1 cellular context compared by ENCODE assay signal in genomic region chr14:102733326-102733725, GRCh38.
A peak's percentile ranks its signal among the peaks of the same experiment; 100 is the strongest.
TF ChIP-seq lines count a peak whose summit lies in the region.

No MANE protein-coding gene starts in this region.

TF ChIP-seq in K562, 482 proteins besides CTCF, POLR2A, EP300 and RAD21:
- TF ChIP-seq ARHGAP35 (IDR thresholded peaks at IDR 0.05; ENCODE audit: partially characterized antibody) (no peak), ZNF431 (CRISPR knock-in tag; IDR thresholded peaks at IDR 0.05) (no peak), POLR2G (IDR thresholded peaks at IDR 0.05; ENCODE audit: low read depth, low read length) (0 out of 2 replicates have a peak, but pooled peaks have one; percentile 25), ZNF707 (CRISPR knock-in tag; conservative IDR thresholded peaks at IDR 0.05) (no peak)
- TF ChIP-seq, protein P1, sequence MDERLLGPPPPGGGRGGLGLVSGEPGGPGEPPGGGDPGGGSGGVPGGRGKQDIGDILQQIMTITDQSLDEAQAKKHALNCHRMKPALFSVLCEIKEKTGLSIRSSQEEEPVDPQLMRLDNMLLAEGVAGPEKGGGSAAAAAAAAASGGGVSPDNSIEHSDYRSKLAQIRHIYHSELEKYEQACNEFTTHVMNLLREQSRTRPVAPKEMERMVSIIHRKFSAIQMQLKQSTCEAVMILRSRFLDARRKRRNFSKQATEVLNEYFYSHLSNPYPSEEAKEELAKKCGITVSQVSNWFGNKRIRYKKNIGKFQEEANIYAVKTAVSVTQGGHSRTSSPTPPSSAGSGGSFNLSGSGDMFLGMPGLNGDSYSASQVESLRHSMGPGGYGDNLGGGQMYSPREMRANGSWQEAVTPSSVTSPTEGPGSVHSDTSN (CRISPR knock-in tag; IDR thresholded peaks at IDR 0.05; ENCODE audit: low read depth): no peak
- TF ChIP-seq, protein P1 (tag; conservative IDR thresholded peaks at IDR 0.05; ENCODE audit: low read depth): no peak
- TF ChIP-seq, protein P2, sequence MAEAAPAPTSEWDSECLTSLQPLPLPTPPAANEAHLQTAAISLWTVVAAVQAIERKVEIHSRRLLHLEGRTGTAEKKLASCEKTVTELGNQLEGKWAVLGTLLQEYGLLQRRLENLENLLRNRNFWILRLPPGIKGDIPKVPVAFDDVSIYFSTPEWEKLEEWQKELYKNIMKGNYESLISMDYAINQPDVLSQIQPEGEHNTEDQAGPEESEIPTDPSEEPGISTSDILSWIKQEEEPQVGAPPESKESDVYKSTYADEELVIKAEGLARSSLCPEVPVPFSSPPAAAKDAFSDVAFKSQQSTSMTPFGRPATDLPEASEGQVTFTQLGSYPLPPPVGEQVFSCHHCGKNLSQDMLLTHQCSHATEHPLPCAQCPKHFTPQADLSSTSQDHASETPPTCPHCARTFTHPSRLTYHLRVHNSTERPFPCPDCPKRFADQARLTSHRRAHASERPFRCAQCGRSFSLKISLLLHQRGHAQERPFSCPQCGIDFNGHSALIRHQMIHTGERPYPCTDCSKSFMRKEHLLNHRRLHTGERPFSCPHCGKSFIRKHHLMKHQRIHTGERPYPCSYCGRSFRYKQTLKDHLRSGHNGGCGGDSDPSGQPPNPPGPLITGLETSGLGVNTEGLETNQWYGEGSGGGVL (CRISPR knock-in tag; IDR thresholded peaks at IDR 0.05): no peak
